In the genomic region with DNA sequence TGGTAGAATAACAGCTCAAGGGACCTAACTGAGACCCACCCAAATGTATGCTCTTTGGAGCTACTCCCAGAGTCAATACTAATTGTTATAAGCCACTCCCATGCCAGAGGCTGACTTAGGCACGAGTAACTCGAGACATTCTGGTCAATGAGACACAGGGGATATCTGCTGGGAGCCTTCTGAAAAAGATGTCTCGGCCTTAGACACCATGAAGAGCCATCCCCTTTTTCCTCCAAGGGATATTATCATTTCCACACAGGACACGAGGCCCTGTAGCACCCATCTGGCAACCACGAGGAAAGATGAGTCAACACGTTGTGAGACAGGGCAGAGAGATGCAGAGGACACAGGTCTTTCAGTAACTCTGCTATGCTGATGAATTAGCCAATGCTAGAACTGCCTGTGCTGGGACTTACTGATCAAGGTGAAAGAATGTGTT, we compare ENCODE assay signal across 8 cellular contexts. TPM values are rescaled to one million over a fixed set of nuclear protein-coding genes. Genes with fewer than 3 reads are reported as not detected.
DNase-seq lines count a peak whose midpoint lies in the region; ATAC-seq and TF ChIP-seq lines count a peak whose summit lies in the region.

No MANE protein-coding gene starts in this region.

- peak overlapping the region in 11 of 12 donors; percentile 23 to 72 (median 57) for H3K27ac ChIP-seq in heart left ventricle
- peak overlapping the region; percentile 31 for H3K27ac ChIP-seq in foreskin keratinocyte
- peak overlapping the region; percentile 91 for H3K27ac ChIP-seq in substantia nigra (ENCODE audit: low read depth, low read length, poor library complexity, severe bottlenecking)

- intact Hi-C loops in heart left ventricle (cut with DNase I), result loop anchor here in 2 of 10 donors (10.0 kb wide), 2 partner anchors 116 to 304 kb away; a partner anchor contains a TSS
- intact Hi-C loops in Right ventricle myocardium superior (cut with DNase I), result no loop called here
- intact Hi-C loops in activated CD8-positive, alpha-beta T cell treated with anti-CD3 and anti-CD28 coated beads for 36 hours (cut with micrococcal nuclease), result no loop called here

- no peak for DNase-seq in heart left ventricle
- no peak for DNase-seq in Right ventricle myocardium superior
- peak; percentile 63 for DNase-seq in activated CD8-positive, alpha-beta T cell treated with anti-CD3 and anti-CD28 coated beads for 36 hours
- DNase-seq in foreskin keratinocyte, result peak; percentile 82 to 92
- peak in 3 of 49 donors; percentile 32 to 49 (median 36) for DNase-seq in substantia nigra (lab: John Stamatoyannopoulos, UW)
- no peak for DNase-seq in NCI-H524 treated with DMSO at 0.1 percent for 48 hours (lab: John Stamatoyannopoulos, UW)

- H3K9me3 Mint-ChIP-seq in activated CD8-positive, alpha-beta T cell treated with anti-CD3 and anti-CD28 coated beads for 36 hours, result no peaks in the 10 kb centered on the region

- H3K4me1 ChIP-seq in heart left ventricle, result peaks cover 5 to 76% (median 67%) of the 10 kb centered on the region in 12 donors
- H3K4me1 ChIP-seq in foreskin keratinocyte, result peaks cover 27% of the 10 kb centered on the region

- H3K27ac Mint-ChIP-seq in activated CD8-positive, alpha-beta T cell treated with anti-CD3 and anti-CD28 coated beads for 36 hours, result peak overlapping the region; percentile 99

- peak overlapping the region; percentile 61 for H3K4me3 Mint-ChIP-seq in activated CD8-positive, alpha-beta T cell treated with anti-CD3 and anti-CD28 coated beads for 36 hours

- TF ChIP-seq POLR2A in heart left ventricle (IDR thresholded peaks at IDR 0.05), result no peak

- peaks cover 88% of the 10 kb centered on the region for H3K4me1 Mint-ChIP-seq in activated CD8-positive, alpha-beta T cell treated with anti-CD3 and anti-CD28 coated beads for 36 hours (ENCODE audit: low read depth)

- H3K36me3 Mint-ChIP-seq in activated CD8-positive, alpha-beta T cell treated with anti-CD3 and anti-CD28 coated beads for 36 hours (ENCODE audit: low read depth), result peaks cover 62% of the 10 kb centered on the region

- CTCF ChIA-PET in activated CD8-positive, alpha-beta T cell treated with anti-CD3 and anti-CD28 coated beads for 36 hours (lab: Charles Lee), result interaction anchor here (0.8 to 7.2 kb wide), 10 partner anchors 15 to 120 kb away, joined by 3 to 34 read pairs (median 4); a partner anchor contains a TSS

- no peak overlapping the region for H3K4me3 ChIP-seq in heart left ventricle

- no peak for TF ChIP-seq CTCF in heart left ventricle (IDR thresholded peaks at IDR 0.05)
- TF ChIP-seq CTCF in activated CD8-positive, alpha-beta T cell treated with anti-CD3 and anti-CD28 coated beads for 36 hours (IDR thresholded peaks at IDR 0.05), result no peak
- TF ChIP-seq CTCF in foreskin keratinocyte (conservative IDR thresholded peaks at IDR 0.05), result no peak

- H3K27me3 ChIP-seq in heart left ventricle (no peaks in the 10 kb centered on the region), foreskin keratinocyte (no peaks in the 10 kb centered on the region)

- peaks cover 0 to 18% (median 3%) of the 10 kb centered on the region in 9 donors for H3K36me3 ChIP-seq in heart left ventricle

- ATAC-seq in heart left ventricle (peak in 2 of 4 donors; percentile 6 to 17), Right ventricle myocardium superior (ENCODE audit: poor library complexity) (no peak), foreskin keratinocyte (peak; percentile 97), GM19328 (IDR thresholded peaks at IDR 0.05; ENCODE audit: unreplicated experiment) (no peak), HG02763 (IDR thresholded peaks at IDR 0.05; ENCODE audit: unreplicated experiment) (no peak)
- peak; percentile 69 for ATAC-seq in activated CD8-positive, alpha-beta T cell treated with anti-CD3 and anti-CD28 coated beads for 36 hours

- WGBS in heart left ventricle, 4 donors, result 29 to 47% (median 43%) methylated on average over 6 of the region's 6 CpGs

- POLR2A ChIA-PET in activated CD8-positive, alpha-beta T cell treated with anti-CD3 and anti-CD28 coated beads for 36 hours (lab: Charles Lee), result interaction anchor here (0.6 to 7.0 kb wide), 9 partner anchors 13 to 90 kb away, joined by 3 to 71 read pairs (median 4); no protein-coding TSS in a partner anchor

- H3K9me3 ChIP-seq in heart left ventricle, result no peaks in the 10 kb centered on the region

- H3K27me3 Mint-ChIP-seq in activated CD8-positive, alpha-beta T cell treated with anti-CD3 and anti-CD28 coated beads for 36 hours, result no peaks in the 10 kb centered on the region

RNA-seq across cellular contexts. Expression of a gene that starts 30.7 kb away (rescaled TPM):
- total RNA-seq in heart left ventricle, result 10 to 100 TPM; 11.2 to 33.7 (median 17.8) TPM
- polyA plus RNA-seq in heart left ventricle, result 10 to 100 TPM in 1 of 2 donors, 1 to 10 TPM in 1; 6.2 to 11.9 TPM
- 21.2 TPM for total RNA-seq in Right ventricle myocardium superior
- total RNA-seq in activated CD8-positive, alpha-beta T cell treated with anti-CD3 and anti-CD28 coated beads for 36 hours, result 10 to 100 TPM; 40.8 to 42.6 TPM
- 11.7 and 11.9 TPM in 2 replicates for total RNA-seq in foreskin keratinocyte
- 3.5 and 3.9 TPM in 2 replicates for polyA plus RNA-seq in foreskin keratinocyte

Comparison
In these comparisons a context has a peak if more than half of its experiments do, and no peak if none do; other contexts are left out.
1. ATAC-seq: peak in activated CD8-positive, alpha-beta T cell treated with anti-CD3 and anti-CD28 coated beads for 36 hours (single experiment) and foreskin keratinocyte (single experiment); none in Right ventricle myocardium superior (single experiment), GM19328 (single experiment) and HG02763 (single experiment).
2. DNase-seq: peak in activated CD8-positive, alpha-beta T cell treated with anti-CD3 and anti-CD28 coated beads for 36 hours (single experiment) and foreskin keratinocyte (2 of 2); none in heart left ventricle (0 of 5), Right ventricle myocardium superior (single experiment) and NCI-H524 treated with DMSO at 0.1 percent for 48 hours (single experiment).
3. H3K27ac ChIP-seq: peak in every context shown above with its lines; median percentile 91 in substantia nigra; 57 in heart left ventricle; 31 in foreskin keratinocyte.